ENCODE assay signal across 12 cellular contexts in the genomic region with DNA sequence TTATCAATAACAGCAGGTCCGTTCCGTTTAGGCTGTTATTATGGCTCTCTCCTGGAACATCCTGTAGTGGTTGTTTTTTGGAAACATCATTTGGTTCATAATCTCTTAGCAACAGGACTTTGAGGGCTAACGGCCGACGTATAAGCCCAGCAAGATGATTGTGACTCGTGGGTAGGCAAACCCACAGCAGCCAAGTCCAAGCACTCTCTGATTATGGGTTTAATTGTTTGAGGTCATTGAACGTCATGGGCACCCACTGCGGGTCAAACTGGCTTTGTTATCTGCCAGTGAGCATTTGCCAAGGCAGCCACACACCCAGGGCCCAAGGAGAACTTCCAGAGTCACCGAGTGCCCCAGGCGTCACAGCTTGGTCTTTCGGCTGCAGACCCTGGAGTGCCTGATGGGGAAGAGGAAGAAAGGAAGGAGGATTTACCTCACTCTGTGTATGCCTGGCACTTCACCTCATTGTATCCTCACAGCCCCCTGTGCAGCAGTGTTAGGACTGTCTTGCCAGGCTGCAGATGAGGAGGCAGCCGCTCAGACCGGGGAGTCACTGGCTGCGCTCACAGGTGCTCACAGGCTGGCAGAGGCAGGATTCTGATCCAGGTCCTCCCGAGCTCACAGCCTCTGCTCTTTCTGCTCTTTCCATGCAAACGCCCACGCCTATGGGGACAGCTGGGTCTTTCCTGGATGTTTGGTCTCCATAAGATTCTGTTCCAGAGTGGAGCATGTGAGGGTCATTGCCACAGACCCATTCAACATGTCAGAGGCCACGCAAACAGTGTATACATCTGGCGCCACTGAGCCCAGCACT. TPM values are rescaled to one million over a fixed set of nuclear protein-coding genes. Genes with fewer than 3 reads are reported as not detected.
DNase-seq lines count a peak whose midpoint lies in the region; ATAC-seq lines count a peak whose summit lies in the region.
"Had no signal": no experiment of that assay in that cellular context is flagged by ENCODE, and none has a peak within 500 bp of the region (broad histone marks: within the 10 kb centered on the region; RNA-seq: fewer than 3 reads in every experiment).

No MANE protein-coding gene starts in this region.

- no peak for ATAC-seq in stimulated activated naive CD8-positive, alpha-beta T cell treated with anti-CD3 and anti-CD28 coated beads, Interleukin-15, Interleukin-2, amounts not matched to agents 100 U/mL and 50 U/mL, for 24 hours
- ATAC-seq in activated T-helper 17 cell treated with anti-CD3 and anti-CD28 coated beads, Interleukin-2, amount 50 U/mL, for 72 hours (replicated peaks): no peak
- ATAC-seq in GM21515 (IDR thresholded peaks at IDR 0.05; ENCODE audit: unreplicated experiment) (no peak), esophagus mucosa (no peak)

- H3K27ac Mint-ChIP-seq in stimulated activated naive CD8-positive, alpha-beta T cell treated with anti-CD3 and anti-CD28 coated beads, Interleukin-15, Interleukin-2, amounts not matched to agents 100 ng/mL and 50 ng/mL, for 24 hours: peak overlapping the region; percentile 23
- H3K27ac Mint-ChIP-seq in activated T-helper 17 cell treated with anti-CD3 and anti-CD28 coated beads, Interleukin-2, amount 50 U/mL, for 72 hours: peak overlapping the region; percentile 75

- no peaks in the 10 kb centered on the region for H3K27me3 ChIP-seq in mesenchymal stem cell (ENCODE audit: control insufficient read depth in 1 of 2, insufficient read depth in 1 of 2, low read length in 2 of 2)

- H3K18ac ChIP-seq in mesenchymal stem cell (ENCODE audit: low read depth in 1 of 2, low read length in 2 of 2): peak overlapping the region; percentile 59 to 97

- H3K4me3 Mint-ChIP-seq in stimulated activated naive CD8-positive, alpha-beta T cell treated with anti-CD3 and anti-CD28 coated beads, Interleukin-15, Interleukin-2, amounts not matched to agents 100 ng/mL and 50 ng/mL, for 24 hours: no peak overlapping the region
- H3K4me3 Mint-ChIP-seq in activated T-helper 17 cell treated with anti-CD3 and anti-CD28 coated beads, Interleukin-2, amount 50 U/mL, for 72 hours: peak overlapping the region; percentile 4

- no peaks in the 10 kb centered on the region for H3K9me3 Mint-ChIP-seq in stimulated activated naive CD8-positive, alpha-beta T cell treated with anti-CD3 and anti-CD28 coated beads, Interleukin-15, Interleukin-2, amounts not matched to agents 100 ng/mL and 50 ng/mL, for 24 hours
- H3K9me3 Mint-ChIP-seq in activated T-helper 17 cell treated with anti-CD3 and anti-CD28 coated beads, Interleukin-2, amount 50 U/mL, for 72 hours: no peaks in the 10 kb centered on the region
- H3K9me3 Mint-ChIP-seq: CD14-positive monocyte had no signal

- no peaks in the 10 kb centered on the region for H3K79me1 ChIP-seq in mesenchymal stem cell (replicated peaks; ENCODE audit: low read length, poor library complexity, severe bottlenecking)

- peak overlapping the region; percentile 95 for H2BK15ac ChIP-seq in mesenchymal stem cell (ENCODE audit: low read depth, poor library complexity, severe bottlenecking)

- no peaks in the 10 kb centered on the region for H3K36me3 ChIP-seq in mesenchymal stem cell (ENCODE audit: control insufficient read depth in 1 of 2, insufficient read depth in 2 of 2, low read depth in 1 of 2, low read length in 2 of 2)

- H3K27me3 Mint-ChIP-seq in stimulated activated naive CD8-positive, alpha-beta T cell treated with anti-CD3 and anti-CD28 coated beads, Interleukin-15, Interleukin-2, amounts not matched to agents 100 ng/mL and 50 ng/mL, for 24 hours: no peaks in the 10 kb centered on the region
- no peaks in the 10 kb centered on the region for H3K27me3 Mint-ChIP-seq in activated T-helper 17 cell treated with anti-CD3 and anti-CD28 coated beads, Interleukin-2, amount 50 U/mL, for 72 hours

- H2AFZ ChIP-seq in mesenchymal stem cell (ENCODE audit: low read depth, low read length): no peak overlapping the region

- peak overlapping the region in 1 of 2 experiments; percentile 5 for H3K14ac ChIP-seq in mesenchymal stem cell (ENCODE audit: low read length in 2 of 2)

- peak overlapping the region; percentile 93 for H2BK120ac ChIP-seq in mesenchymal stem cell (ENCODE audit: low read depth, low read length)

- peaks cover 37% of the 10 kb centered on the region for H3K4me1 ChIP-seq in mesenchymal stem cell (ENCODE audit: control insufficient read depth, insufficient read depth, low read depth, low read length)

- peaks cover 79% of the 10 kb centered on the region for H3K4me1 Mint-ChIP-seq in stimulated activated naive CD8-positive, alpha-beta T cell treated with anti-CD3 and anti-CD28 coated beads, Interleukin-15, Interleukin-2, amounts not matched to agents 100 ng/mL and 50 ng/mL, for 24 hours (ENCODE audit: low read depth)
- H3K4me1 Mint-ChIP-seq in activated T-helper 17 cell treated with anti-CD3 and anti-CD28 coated beads, Interleukin-2, amount 50 U/mL, for 72 hours: peaks cover 35% of the 10 kb centered on the region

- no peak overlapping the region for H3K27ac ChIP-seq in mesenchymal stem cell (ENCODE audit: low read length, poor library complexity, severe bottlenecking)
- H3K27ac ChIP-seq: epithelial cell of prostate had no signal

- H3K4me3 ChIP-seq in mesenchymal stem cell (ENCODE audit: insufficient read depth in 1 of 2, low read depth in 1 of 2, low read length in 2 of 2): no peak overlapping the region
- H3K4me3 ChIP-seq: lung had no signal

- DNase-seq in stimulated activated naive CD8-positive, alpha-beta T cell treated with anti-CD3 and anti-CD28 coated beads, Interleukin-15, Interleukin-2, amounts not matched to agents 100 U/mL and 50 U/mL, for 24 hours: no peak
- DNase-seq in mesenchymal stem cell (peak; percentile 89), kidney glomerular epithelial cell (lab: John Stamatoyannopoulos, UW) (no peak)
- no peak for DNase-seq in effector CD8-positive, alpha-beta T cell (lab: John Stamatoyannopoulos, UW)
- DNase-seq: Karpas-422 had no signal

- H2BK12ac ChIP-seq in mesenchymal stem cell (ENCODE audit: low read length in 2 of 2): peak overlapping the region; percentile 49 to 71

- H2AK5ac ChIP-seq in mesenchymal stem cell (ENCODE audit: low read length, severe bottlenecking): peak overlapping the region; percentile 10

- peak overlapping the region; percentile 82 for H4K8ac ChIP-seq in mesenchymal stem cell (ENCODE audit: low read length)

- H2BK5ac ChIP-seq in mesenchymal stem cell (ENCODE audit: low read depth, low read length, poor library complexity, severe bottlenecking): peak overlapping the region; percentile 3

- H3K36me3 Mint-ChIP-seq in stimulated activated naive CD8-positive, alpha-beta T cell treated with anti-CD3 and anti-CD28 coated beads, Interleukin-15, Interleukin-2, amounts not matched to agents 100 ng/mL and 50 ng/mL, for 24 hours (ENCODE audit: low read depth): no peaks in the 10 kb centered on the region
- no peaks in the 10 kb centered on the region for H3K36me3 Mint-ChIP-seq in activated T-helper 17 cell treated with anti-CD3 and anti-CD28 coated beads, Interleukin-2, amount 50 U/mL, for 72 hours (ENCODE audit: low read depth)

- no peak overlapping the region for H3K4me2 ChIP-seq in mesenchymal stem cell (ENCODE audit: low read length, poor library complexity, severe bottlenecking)

- 85% methylated on average over 18 of the region's 19 CpGs for WGBS in mesenchymal stem cell

- H3K23ac ChIP-seq in mesenchymal stem cell (ENCODE audit: low read length in 2 of 2): no peak overlapping the region

- H3K9me3 ChIP-seq in mesenchymal stem cell (ENCODE audit: control insufficient read depth, low read length): no peaks in the 10 kb centered on the region

- peak overlapping the region; percentile 27 to 79 for H3K4ac ChIP-seq in mesenchymal stem cell (ENCODE audit: low read depth in 1 of 2, low read length in 2 of 2)

- peak overlapping the region; percentile 98 for H4K91ac ChIP-seq in mesenchymal stem cell (ENCODE audit: low read length)

- peak overlapping the region; percentile 62 for H3K9ac ChIP-seq in mesenchymal stem cell (ENCODE audit: low read length)

RNA-seq across cellular contexts. Expression of gene EPS8L3, which starts 30.8 kb away (rescaled TPM):
- not detected for total RNA-seq in activated T-helper 17 cell treated with anti-CD3 and anti-CD28 coated beads, Interleukin-2, amount 50 U/mL, for 72 hours
- not detected for polyA plus RNA-seq in mesenchymal stem cell (2013, experiment 1 of 2)
- polyA plus RNA-seq in mesenchymal stem cell (2013, experiment 2 of 2): not detected
- total RNA-seq in esophagus mucosa: not detected
- polyA plus RNA-seq: CD14-positive monocyte had no signal

RNA-seq across cellular contexts. Expression of gene GSTM3, which starts 53.7 kb away (rescaled TPM):
- 10 to 100 TPM in 1 of 2 donors, 1 to 10 TPM in 1; 8.9 to 30.2 TPM for total RNA-seq in activated T-helper 17 cell treated with anti-CD3 and anti-CD28 coated beads, Interleukin-2, amount 50 U/mL, for 72 hours
- polyA plus RNA-seq in mesenchymal stem cell (2013, experiment 1 of 2): 203 TPM
- 207 TPM for polyA plus RNA-seq in mesenchymal stem cell (2013, experiment 2 of 2)
- total RNA-seq in esophagus mucosa: 19.4 TPM
